ENCODE assay signal across 10 cellular contexts in genomic region chr3:76724075-76724474, GRCh38.
"Had no signal": no experiment of that assay in that cellular context is flagged by ENCODE, and none has a peak within 500 bp of the region (broad histone marks: within the 10 kb centered on the region; RNA-seq: fewer than 3 reads in every experiment).

No MANE protein-coding gene starts in this region.

- H3K36me3 Mint-ChIP-seq: stimulated activated effector memory CD8-positive, alpha-beta T cell treated with anti-CD3 and anti-CD28 coated beads, Interleukin-12 subunit alpha, Interleukin-12 subunit beta, amount 100 ng/mL, for 72 hours had no signal

- H3K4me1 ChIP-seq: pancreas had no signal

- H3K27ac Mint-ChIP-seq: activated CD4-positive, alpha-beta T cell treated with anti-CD3 and anti-CD28 coated beads, Interleukin-2, amount 10 ng/mL, durations not matched to agents 7 days and 5 days; activated naive CD8-positive, alpha-beta T cell treated with anti-CD3 and anti-CD28 coated beads, Interleukin-2, amount 50 U/mL, for 24 hours; stimulated activated effector memory CD8-positive, alpha-beta T cell treated with anti-CD3 and anti-CD28 coated beads, Interleukin-12 subunit alpha, Interleukin-12 subunit beta, amount 100 ng/mL, for 72 hours had no signal

- H3K36me3 ChIP-seq: pancreas had no signal

- H3K4me3 ChIP-seq: dorsolateral prefrontal cortex, pancreas had no signal

- ATAC-seq: activated naive CD8-positive, alpha-beta T cell treated with anti-CD3 and anti-CD28 coated beads, Interleukin-2, amount 50 U/mL, for 24 hours; pancreas; stimulated activated effector memory CD8-positive, alpha-beta T cell treated with anti-CD3 and anti-CD28 coated beads, Interleukin-12 subunit alpha, Interleukin-12 subunit beta, amount 100 ng/mL, for 72 hours had no signal

- DNase-seq: activated CD4-positive, alpha-beta T cell treated with anti-CD3 and anti-CD28 coated beads, Interleukin-2, amount 10 ng/mL, durations not matched to agents 7 days and 5 days; activated CD4-positive, CD25-positive, alpha-beta regulatory T cell; activated naive CD4-positive, alpha-beta T cell; activated naive CD8-positive, alpha-beta T cell treated with anti-CD3 and anti-CD28 coated beads, Interleukin-2, amount 50 U/mL, for 24 hours; aorta; dorsolateral prefrontal cortex; islet precursor cell; pancreas; retina had no signal

- H3K27ac ChIP-seq: dorsolateral prefrontal cortex, pancreas had no signal

- H3K9me3 ChIP-seq: pancreas had no signal

- H3K27me3 Mint-ChIP-seq: activated CD4-positive, alpha-beta T cell treated with anti-CD3 and anti-CD28 coated beads, Interleukin-2, amount 10 ng/mL, durations not matched to agents 7 days and 5 days; activated naive CD8-positive, alpha-beta T cell treated with anti-CD3 and anti-CD28 coated beads, Interleukin-2, amount 50 U/mL, for 24 hours had no signal

- H3K4me3 Mint-ChIP-seq: activated CD4-positive, alpha-beta T cell treated with anti-CD3 and anti-CD28 coated beads, Interleukin-2, amount 10 ng/mL, durations not matched to agents 7 days and 5 days; activated naive CD8-positive, alpha-beta T cell treated with anti-CD3 and anti-CD28 coated beads, Interleukin-2, amount 50 U/mL, for 24 hours; stimulated activated effector memory CD8-positive, alpha-beta T cell treated with anti-CD3 and anti-CD28 coated beads, Interleukin-12 subunit alpha, Interleukin-12 subunit beta, amount 100 ng/mL, for 72 hours had no signal

- H3K27me3 ChIP-seq: dorsolateral prefrontal cortex, pancreas had no signal

- H3K4me1 Mint-ChIP-seq: activated CD4-positive, alpha-beta T cell treated with anti-CD3 and anti-CD28 coated beads, Interleukin-2, amount 10 ng/mL, durations not matched to agents 7 days and 5 days; activated naive CD8-positive, alpha-beta T cell treated with anti-CD3 and anti-CD28 coated beads, Interleukin-2, amount 50 U/mL, for 24 hours; stimulated activated effector memory CD8-positive, alpha-beta T cell treated with anti-CD3 and anti-CD28 coated beads, Interleukin-12 subunit alpha, Interleukin-12 subunit beta, amount 100 ng/mL, for 72 hours had no signal
